15 cellular contexts compared by ENCODE assay signal in genomic region chr9:95434116-95435073, GRCh38.
A peak's percentile ranks its signal among the peaks of the same experiment; 100 is the strongest.
DNase-seq lines count a peak whose midpoint lies in the region; ATAC-seq, FAIRE-seq and TF ChIP-seq lines count a peak whose summit lies in the region.
"Had no signal": no experiment of that assay in that cellular context is flagged by ENCODE, and none has a peak within 500 bp of the region (broad histone marks: within the 10 kb centered on the region; RNA-seq: fewer than 3 reads in every experiment).

No MANE protein-coding gene starts in this region.

- no peak for FAIRE-seq in kidney (lab: Jason Lieb, UNC)
- FAIRE-seq: keratinocyte had no signal

- H3K9me3 ChIP-seq in HUES64 (ENCODE audit: insufficient read depth, low read depth, low read length), result peaks cover 8% of the 10 kb centered on the region
- H3K9me3 ChIP-seq in upper lobe of right lung, result no peaks in the 10 kb centered on the region
- H3K9me3 ChIP-seq in kidney (ENCODE audit: control insufficient read depth in 1 of 2, low read length in 2 of 2), result no peaks in the 10 kb centered on the region
- no peaks in the 10 kb centered on the region for H3K9me3 ChIP-seq in right cardiac atrium (ENCODE audit: control insufficient read depth, low read length)
- H3K9me3 ChIP-seq: gastrocnemius medialis had no signal

- no peak for TF ChIP-seq CTCF in upper lobe of right lung (IDR thresholded peaks at IDR 0.05)
- TF ChIP-seq CTCF in kidney (IDR thresholded peaks at IDR 0.05; ENCODE audit: borderline replicate concordance, extremely low read depth, insufficient read depth), result no peak

- H3K27ac ChIP-seq in HUES64 (ENCODE audit: low read depth, low read length) (no peak overlapping the region), upper lobe of right lung (no peak overlapping the region), kidney (ENCODE audit: low read depth in 2 of 2, low read length in 2 of 2) (no peak overlapping the region), right cardiac atrium (ENCODE audit: low read length) (no peak overlapping the region)
- H3K27ac ChIP-seq: C4-2B, gastrocnemius medialis had no signal

- no peaks in the 10 kb centered on the region for H3K36me3 ChIP-seq in HUES64 (ENCODE audit: insufficient read depth, low read length)
- H3K36me3 ChIP-seq in upper lobe of right lung, result no peaks in the 10 kb centered on the region
- H3K36me3 ChIP-seq in kidney (ENCODE audit: control insufficient read depth in 1 of 2, insufficient read depth in 2 of 2, low read length in 2 of 2), result no peaks in the 10 kb centered on the region
- H3K36me3 ChIP-seq: gastrocnemius medialis had no signal

- WGBS in HUES64, result 40% methylated on average over 25 of the region's 25 CpGs
- 74% methylated on average over 25 of the region's 25 CpGs for WGBS in right cardiac atrium

- intact Hi-C loops in upper lobe of right lung (cut with DNase I), result no loop called here
- intact Hi-C loops in kidney (cut with DNase I), result no loop called here
- intact Hi-C loops in right cardiac atrium (cut with DNase I), result loop anchor here in 1 of 4 donors (10.0 kb wide), 1 partner anchor 90 kb away; no protein-coding TSS in a partner anchor

- H3K4me1 ChIP-seq in HUES64 (ENCODE audit: insufficient read depth, low read length) (no peaks in the 10 kb centered on the region; the same call in 1 of the 2 replicates), upper lobe of right lung (no peaks in the 10 kb centered on the region), kidney (ENCODE audit: control insufficient read depth in 1 of 2, insufficient read depth in 1 of 2, low read depth in 1 of 2, low read length in 2 of 2) (no peaks in the 10 kb centered on the region), right cardiac atrium (ENCODE audit: control insufficient read depth, insufficient read depth, low read length) (no peaks in the 10 kb centered on the region)
- H3K4me1 ChIP-seq: gastrocnemius medialis had no signal

- DNase-seq in SW480 (ENCODE audit: low spot score), result peak; percentile 95
- peak; percentile 88 for DNase-seq in islet precursor cell
- no peak for DNase-seq in upper lobe of right lung
- DNase-seq in stimulated activated CD4-positive, alpha-beta T cell treated with anti-CD3 and anti-CD28 coated beads, Interleukin-2, amount 100 ng/mL, for 24 hours, result no peak
- DNase-seq in kidney, result no peak
- DNase-seq in right cardiac atrium, result no peak
- DNase-seq: activated CD4-positive, alpha-beta T cell treated with anti-CD3 and anti-CD28 coated beads, Interleukin-2, amount 10 ng/mL, durations not matched to agents 7 days and 5 days; effector CD8-positive, alpha-beta T cell; gastrocnemius medialis; GDM1; NCI-H1092; stimulated activated naive CD8-positive, alpha-beta T cell treated with anti-CD3 and anti-CD28 coated beads, Interleukin-15, Interleukin-2, amounts not matched to agents 100 U/mL and 50 U/mL, for 24 hours had no signal

- ATAC-seq in upper lobe of right lung (peak; percentile 39), right cardiac atrium (no peak)
- ATAC-seq: gastrocnemius medialis; stimulated activated naive CD8-positive, alpha-beta T cell treated with anti-CD3 and anti-CD28 coated beads, Interleukin-15, Interleukin-2, amounts not matched to agents 100 U/mL and 50 U/mL, for 24 hours had no signal

- H3K9ac ChIP-seq in HUES64 (ENCODE audit: low read depth, low read length) (0 out of 2 replicates have a peak overlapping the region, but pooled peaks have one; percentile 0), kidney (ENCODE audit: low read length in 2 of 2) (no peak overlapping the region)

- H3K27me3 ChIP-seq in HUES64 (ENCODE audit: insufficient read depth, low read length) (no peaks in the 10 kb centered on the region), upper lobe of right lung (no peaks in the 10 kb centered on the region), right cardiac atrium (ENCODE audit: control insufficient read depth, insufficient read depth) (no peaks in the 10 kb centered on the region)
- H3K27me3 ChIP-seq: gastrocnemius medialis had no signal

- H3K4me3 ChIP-seq in HUES64 (ENCODE audit: low read length), result no peak overlapping the region
- H3K4me3 ChIP-seq in upper lobe of right lung, result no peak overlapping the region
- H3K4me3 ChIP-seq in kidney (ENCODE audit: low read length in 2 of 2), result no peak overlapping the region
- no peak overlapping the region for H3K4me3 ChIP-seq in right cardiac atrium (ENCODE audit: low read length)
- H3K4me3 ChIP-seq: gastrocnemius medialis had no signal

Comparison
In these comparisons a context has a peak if more than half of its experiments do, and no peak if none do; other contexts are left out.
1. DNase-seq: peak in SW480 (single experiment) and islet precursor cell (single experiment); none in upper lobe of right lung (single experiment), stimulated activated CD4-positive, alpha-beta T cell treated with anti-CD3 and anti-CD28 coated beads, Interleukin-2, amount 100 ng/mL, for 24 hours (0 of 2), kidney (single experiment) and right cardiac atrium (0 of 3).